14 cellular contexts compared by ENCODE assay signal in the genomic region with DNA sequence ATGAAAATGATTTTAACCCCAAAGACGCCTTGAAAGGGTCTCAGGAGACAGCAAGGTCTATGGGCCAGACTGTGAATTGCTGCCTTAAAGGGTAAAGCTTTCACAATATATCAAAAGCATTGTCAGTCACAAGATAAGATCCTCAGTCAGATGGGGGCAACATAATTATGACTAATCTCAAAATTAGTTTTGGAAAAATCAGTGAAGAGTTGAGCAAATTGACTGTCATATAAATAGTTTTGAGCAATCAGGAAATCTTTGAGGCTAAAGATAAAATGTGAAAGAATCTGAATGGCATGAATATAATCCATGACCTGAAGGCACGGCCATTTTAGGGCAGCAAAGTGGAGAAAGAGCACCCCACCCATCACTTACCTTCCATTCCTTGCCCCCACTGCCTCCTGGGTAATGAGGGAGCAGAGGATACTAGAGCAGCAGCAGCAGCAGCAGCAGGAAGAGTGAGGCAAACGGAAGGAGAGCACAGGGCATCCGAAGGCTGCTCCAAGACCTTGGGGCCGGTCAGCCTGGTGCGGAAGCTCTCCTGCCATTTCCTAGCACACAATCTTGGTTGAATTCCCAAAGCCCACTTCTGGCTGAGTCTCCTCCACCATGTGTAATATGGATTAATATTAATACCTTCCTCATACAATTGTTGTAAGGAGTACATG. TPM values are rescaled to one million over a fixed set of nuclear protein-coding genes. Genes with fewer than 3 reads are reported as not detected.
"Had no signal": no experiment of that assay in that cellular context is flagged by ENCODE, and none has a peak within 500 bp of the region (broad histone marks: within the 10 kb centered on the region; RNA-seq: fewer than 3 reads in every experiment).

No MANE protein-coding gene starts in this region.

- H3K27ac ChIP-seq: coronary artery, hepatocyte, WERI-Rb-1 had no signal

- H3K79me2 ChIP-seq: hepatocyte had no signal

- H3K4me1 ChIP-seq: breast epithelium had no signal

- ATAC-seq: activated T-cell treated with anti-CD3 and anti-CD28 coated beads, Interleukin-2, amount 50 U/mL, for 72 hours; left lobe of liver; stimulated activated naive CD8-positive, alpha-beta T cell treated with anti-CD3 and anti-CD28 coated beads, Interleukin-15, amount 100 ng/mL, for 72 hours had no signal

- H2AFZ ChIP-seq: hepatocyte had no signal

- DNase-seq: activated CD4-positive, alpha-beta T cell treated with anti-CD3 and anti-CD28 coated beads for 1 hour; activated CD4-positive, alpha-beta T cell treated with anti-CD3 and anti-CD28 coated beads, Interleukin-2, amount 50 U/mL, for 4 hours; activated effector memory CD4-positive, alpha-beta T cell treated with anti-CD3 and anti-CD28 coated beads, Interleukin-2, amount 50 U/mL, for 16 hours; activated T-cell treated with anti-CD3 and anti-CD28 coated beads, Interleukin-2, amount 50 U/mL, for 72 hours; kidney; stimulated activated naive CD8-positive, alpha-beta T cell treated with anti-CD3 and anti-CD28 coated beads, Interleukin-15, amount 100 ng/mL, for 72 hours; WERI-Rb-1 had no signal

- H3K4me2 ChIP-seq: hepatocyte had no signal

- FAIRE-seq: astrocyte had no signal

- H3K9me3 ChIP-seq: breast epithelium had no signal

- H3K36me3 ChIP-seq: breast epithelium had no signal

- H3K4me3 ChIP-seq: breast epithelium, coronary artery, hepatocyte had no signal

- H3K27me3 ChIP-seq: breast epithelium, hepatocyte had no signal

RNA-seq across cellular contexts. Expression of gene STON2, which starts 7.0 kb away (rescaled TPM):
- total RNA-seq: fibroblast of villous mesenchyme; T-helper 2 cell treated with Interferon-gamma antibody and Interleukin-4, amounts not matched to agents 100 ng/mL and 5 ng/mL, for 36 hours had no signal
